In the genomic region with DNA sequence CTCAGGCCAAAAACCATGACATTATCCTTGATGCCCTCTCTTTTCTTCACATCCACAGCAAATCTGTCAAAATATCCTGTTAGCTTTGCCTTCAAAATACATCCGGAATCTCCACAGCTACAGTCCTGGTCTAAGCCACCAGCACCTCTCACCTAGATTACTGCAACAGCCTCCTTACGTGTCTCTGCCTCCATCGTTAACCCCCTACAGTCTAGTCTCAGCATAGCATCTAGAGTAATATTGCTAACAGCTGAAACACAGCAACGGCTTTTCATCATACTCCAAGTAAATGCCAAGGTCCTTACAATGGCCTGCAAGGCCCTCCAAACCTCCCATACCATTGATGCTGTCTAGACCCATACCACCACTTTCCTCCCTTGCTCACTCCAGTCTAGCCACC, we compare ENCODE assay signal across 8 cellular contexts. TPM values are rescaled to one million over a fixed set of nuclear protein-coding genes. Genes with fewer than 3 reads are reported as not detected.
DNase-seq lines count a peak whose midpoint lies in the region; ATAC-seq, FAIRE-seq and TF ChIP-seq lines count a peak whose summit lies in the region.
"Had no signal": no experiment of that assay in that cellular context is flagged by ENCODE, and none has a peak within 500 bp of the region (broad histone marks: within the 10 kb centered on the region; RNA-seq: fewer than 3 reads in every experiment).

No MANE protein-coding gene starts in this region.

- no peak overlapping the region for H4K8ac ChIP-seq in IMR-90 (ENCODE audit: low read depth in 2 of 2, low read length in 2 of 2)

- RAD21 ChIA-PET in GM12878 (lab: Charles Lee; ENCODE audit: unreplicated experiment): interaction anchor here (0.9 kb wide), 1 partner anchor 278 kb away, joined by 3 read pairs; no protein-coding TSS in a partner anchor

- no peak overlapping the region for H3K9ac ChIP-seq in IMR-90 (ENCODE audit: low read depth, low read length)
- H3K9ac ChIP-seq in GM12878 (ENCODE audit: control insufficient read depth, insufficient read depth, low read length): no peak overlapping the region

- peak overlapping the region in 7 of 9 donors; percentile 2 to 81 (median 45) for H3K27ac Mint-ChIP-seq in naive thymus-derived CD4-positive, alpha-beta T cell

- no peak for TF ChIP-seq RAD21 in IMR-90 (IDR thresholded peaks at IDR 0.05; ENCODE audit: low read length)
- no peak for TF ChIP-seq RAD21 in GM12878 (IDR thresholded peaks at IDR 0.05; ENCODE audit: insufficient read depth, low read depth, low read length)

- peaks cover 5% of the 10 kb centered on the region; the same call in 1 of the 2 replicates for H3K9me1 ChIP-seq in IMR-90 (ENCODE audit: insufficient read depth, low read length)

- H3K4ac ChIP-seq in IMR-90 (ENCODE audit: low read depth, low read length): no peak overlapping the region

- no peak for TF ChIP-seq POLR2A in IMR-90 (IDR thresholded peaks at IDR 0.05; ENCODE audit: low read depth, low read length)
- no peak for TF ChIP-seq POLR2A in GM12878 (IDR thresholded peaks at IDR 0.05; ENCODE audit: low read depth, low read length)

- dilution Hi-C loops in IMR-90 (cut with HindIII; ENCODE audit: low sequenced_read_pairs, unreplicated experiment): no loop called here

- H4K20me1 ChIP-seq in IMR-90 (ENCODE audit: insufficient read depth, low read length): peaks cover 23% of the 10 kb centered on the region
- no peaks in the 10 kb centered on the region for H4K20me1 ChIP-seq in GM12878 (ENCODE audit: control insufficient read depth, insufficient read depth)

- SMC1A ChIA-PET in GM12878 (lab: Charles Lee; ENCODE audit: uncharacterized antibody, unreplicated experiment): interaction anchor here (1.8 kb wide), 1 partner anchor 13 kb away, joined by 6 read pairs; no protein-coding TSS in a partner anchor

- H2AFZ ChIP-seq in IMR-90 (replicated peaks; ENCODE audit: low read length, poor library complexity): no peak overlapping the region
- H2AFZ ChIP-seq in GM12878 (ENCODE audit: control insufficient read depth, low read depth, low read length): no peak overlapping the region

- no peak overlapping the region for H2BK120ac ChIP-seq in IMR-90 (ENCODE audit: low read depth, low read length)

- H3K4me3 ChIP-seq in GM12864 (ENCODE audit: low read depth, low read length) (no peak overlapping the region), IMR-90 (ENCODE audit: insufficient read depth, low read depth, low read length) (no peak overlapping the region), GM12878 (no peak overlapping the region)
- H3K4me3 ChIP-seq in naive thymus-derived CD4-positive, alpha-beta T cell (ENCODE audit: low read length): no peak overlapping the region

- intact Hi-C loops in IMR-90 (cut with micrococcal nuclease) (no loop called here), GM12878 (cut with micrococcal nuclease; ENCODE audit: unreplicated experiment) (loop anchor here (10.0 kb wide), 2 partner anchors 128 to 278 kb away; a partner anchor contains a TSS)
- intact Hi-C loops in naive thymus-derived CD4-positive, alpha-beta T cell (cut with micrococcal nuclease): loop anchor here in 1 of 2 donors (10.0 kb wide), 1 partner anchor 1318 kb away; a partner anchor contains a TSS

- no peak overlapping the region for H3K4me2 ChIP-seq in IMR-90 (ENCODE audit: low read depth, low read length)
- H3K4me2 ChIP-seq in GM12878 (ENCODE audit: control insufficient read depth, insufficient read depth): no peak overlapping the region

- no peak overlapping the region for H3K23ac ChIP-seq in IMR-90 (ENCODE audit: low read depth, low read length)

- H3K27ac ChIP-seq in IMR-90 (ENCODE audit: insufficient read depth, low read length) (no peak overlapping the region), GM12878 (ENCODE audit: control insufficient read depth, insufficient read depth) (no peak overlapping the region)
- no peak overlapping the region for H3K27ac ChIP-seq in naive thymus-derived CD4-positive, alpha-beta T cell (ENCODE audit: low read depth, low read length)

- peaks cover 0 to 4% (median 0%) of the 10 kb centered on the region in 11 donors for H3K9me3 Mint-ChIP-seq in naive thymus-derived CD4-positive, alpha-beta T cell

- peaks cover 42% of the 10 kb centered on the region for H3K79me2 ChIP-seq in GM12878 (ENCODE audit: control insufficient read depth, insufficient read depth, low read length)

- no peak overlapping the region for H4K5ac ChIP-seq in IMR-90 (ENCODE audit: low read depth, low read length)

- no peak for FAIRE-seq in GM12878 (lab: Jason Lieb, UNC)

- H3K4me1 ChIP-seq in IMR-90 (ENCODE audit: control insufficient read depth, insufficient read depth, low read length) (no peaks in the 10 kb centered on the region), GM12878 (ENCODE audit: control insufficient read depth, insufficient read depth, low read length) (no peaks in the 10 kb centered on the region)
- peaks cover 11 to 14% of the 10 kb centered on the region in 2 donors for H3K4me1 ChIP-seq in naive thymus-derived CD4-positive, alpha-beta T cell (ENCODE audit: control insufficient read depth in 2 of 2, insufficient read depth in 2 of 2, low read length in 2 of 2)

- no peaks in the 10 kb centered on the region for H3K27me3 ChIP-seq in IMR-90 (ENCODE audit: control insufficient read depth, insufficient read depth, low read length)
- H3K27me3 ChIP-seq in GM12878 (replicated peaks in 1 of 2; ENCODE audit: control insufficient read depth in 2 of 2, insufficient read depth in 2 of 2, low read length in 1 of 2): no peaks in the 10 kb centered on the region
- no peaks in the 10 kb centered on the region for H3K27me3 ChIP-seq in naive thymus-derived CD4-positive, alpha-beta T cell (ENCODE audit: control insufficient read depth in 2 of 2, insufficient read depth in 2 of 2, low read length in 2 of 2)

- POLR2A ChIA-PET in IMR-90 (lab: Charles Lee; ENCODE audit: unreplicated experiment): no interaction called here
- POLR2A ChIA-PET in GM12878 (lab: Charles Lee): interaction anchor here (1.0 to 1.1 kb wide), 2 partner anchors 10 to 128 kb away, joined by 3 to 4 read pairs; a partner anchor contains a TSS
- POLR2A ChIA-PET in naive thymus-derived CD4-positive, alpha-beta T cell (lab: Charles Lee): interaction anchor here (0.6 kb wide), 1 partner anchor 1221 kb away, joined by 4 read pairs; no protein-coding TSS in a partner anchor

- H3K36me3 ChIP-seq in IMR-90 (ENCODE audit: control insufficient read depth, insufficient read depth, low read length): peaks cover 9% of the 10 kb centered on the region
- peaks cover 0 to 3% of the 10 kb centered on the region in 2 experiments; a peak in 1 of 4 replicates for H3K36me3 ChIP-seq in GM12878 (ENCODE audit: control insufficient read depth in 2 of 2, insufficient read depth in 2 of 2, low read length in 1 of 2)
- H3K36me3 ChIP-seq in naive thymus-derived CD4-positive, alpha-beta T cell (ENCODE audit: control insufficient read depth in 2 of 3, insufficient read depth in 3 of 3, low read length in 3 of 3): peaks cover 0 to 11% (median 1%) of the 10 kb centered on the region in 3 experiments

- BruUV-seq in IMR-90 (replicated peaks; lab: Mats Ljungman, UMichigan): no TSS peak
- BruUV-seq in GM12878 (replicated peaks; lab: Mats Ljungman, UMichigan): no TSS peak

- H2AK9ac ChIP-seq in IMR-90 (replicated peaks; ENCODE audit: low read depth, low read length, poor library complexity): no peak overlapping the region

- ATAC-seq in IMR-90 (ENCODE audit: low read depth) (no peak), GM12878 (peak; percentile 14), GM21526 (IDR thresholded peaks at IDR 0.05; ENCODE audit: low FRiP score, unreplicated experiment) (no peak), HG03097 (IDR thresholded peaks at IDR 0.05; ENCODE audit: low FRiP score, unreplicated experiment) (no peak)
- ATAC-seq in naive thymus-derived CD4-positive, alpha-beta T cell: no peak

- H2BK15ac ChIP-seq in IMR-90 (ENCODE audit: low read depth, low read length): no peak overlapping the region

- TF ChIP-seq CTCF in GM12864 (IDR thresholded peaks at IDR 0.05; ENCODE audit: low read depth, low read length, missing control alignments) (peak; percentile 54), IMR-90 (conservative IDR thresholded peaks at IDR 0.05; ENCODE audit: low read depth, low read length) (0 out of 2 replicates have a peak, but pooled peaks have one; percentile 7), GM12878 (IDR thresholded peaks at IDR 0.05 in 2 of 3, conservative IDR thresholded peaks at IDR 0.05 in 1 of 3; ENCODE audit: control insufficient read depth in 2 of 3, extremely low read depth in 1 of 3, insufficient read depth in 1 of 3, low read depth in 3 of 3, low read length in 3 of 3) (peak in 2 of 3 experiments; percentile 28; a peak in 2 of 6 replicates)

- CTCF ChIA-PET in IMR-90 (lab: Yijun Ruan, JAX): interaction anchor here (0.6 kb wide), 1 partner anchor 19 kb away, joined by 3 read pairs; no protein-coding TSS in a partner anchor
- CTCF ChIA-PET in GM12878 (lab: Yijun Ruan, JAX): no interaction called here
- CTCF ChIA-PET in naive thymus-derived CD4-positive, alpha-beta T cell (lab: Charles Lee): interaction anchor here (0.5 kb wide), 1 partner anchor 127 kb away, joined by 3 read pairs; no protein-coding TSS in a partner anchor

- no peak overlapping the region for H2BK20ac ChIP-seq in IMR-90 (ENCODE audit: low read depth, low read length)

- H3K36me3 Mint-ChIP-seq in naive thymus-derived CD4-positive, alpha-beta T cell: peaks cover 5 to 23% (median 17%) of the 10 kb centered on the region in 5 donors

- H3K4me1 Mint-ChIP-seq in naive thymus-derived CD4-positive, alpha-beta T cell: peaks cover 28 to 76% (median 50%) of the 10 kb centered on the region in 7 donors

- no peak overlapping the region for H2AK5ac ChIP-seq in IMR-90 (ENCODE audit: low read depth, low read length)

- peaks cover 35 to 62% of the 10 kb centered on the region in 2 experiments for H3K79me1 ChIP-seq in IMR-90 (ENCODE audit: low read depth in 1 of 2, low read length in 2 of 2)

- in situ Hi-C loops in IMR-90 (cut with MboI; ENCODE audit: low sequenced_read_pairs): no loop called here
- in situ Hi-C loops in GM12878 (cut with MboI): no loop called here

- DNase-seq in GM12864 (ENCODE audit: low read depth): no peak
- DNase-seq in IMR-90: no peak
- no peak for DNase-seq in GM12878 (ENCODE audit: low read depth, low spot score)
- DNase-seq in naive thymus-derived CD4-positive, alpha-beta T cell: no peak
- DNase-seq in activated effector memory CD4-positive, alpha-beta T cell treated with Interleukin-2 at 50 U/mL for 16 hours: no peak
- DNase-seq: GDM1 had no signal

- H4K91ac ChIP-seq in IMR-90 (ENCODE audit: insufficient read depth, low read depth, low read length): no peak overlapping the region

- H3K4me3 Mint-ChIP-seq in naive thymus-derived CD4-positive, alpha-beta T cell: peak overlapping the region in 4 of 10 donors; percentile 2 to 47 (median 24)

- no peak overlapping the region for H3K56ac ChIP-seq in IMR-90 (ENCODE audit: extremely low read depth, insufficient read depth, low read length)

- no peak overlapping the region for H2BK5ac ChIP-seq in IMR-90 (ENCODE audit: low read depth, low read length, poor library complexity, severe bottlenecking)

- no peak for TF ChIP-seq EP300 in GM12878 (IDR thresholded peaks at IDR 0.05; ENCODE audit: borderline replicate concordance in 1 of 2, control insufficient read depth in 1 of 2, low read depth in 2 of 2, low read length in 2 of 2)

- H3K27me3 Mint-ChIP-seq in naive thymus-derived CD4-positive, alpha-beta T cell: peaks cover 0 to 3% (median 0%) of the 10 kb centered on the region in 5 donors

- no peak overlapping the region for H3K18ac ChIP-seq in IMR-90 (ENCODE audit: low read depth, low read length)

- H3K14ac ChIP-seq in IMR-90 (replicated peaks; ENCODE audit: low read depth, low read length): no peak overlapping the region

- 92% methylated on average over 4 of the region's 4 CpGs; no CpG with 5 or more reads in 1 of the 2 experiments for WGBS in IMR-90 (ENCODE audit: extremely low coverage in 2 of 2, insufficient read length in 1 of 2), 2 experiments
- 60% methylated on average over 4 of the region's 4 CpGs for WGBS in GM12878 (ENCODE audit: insufficient coverage, insufficient replicate concordance, low lambda C conversion rate, missing lambda C conversion rate)

- H3K9me3 ChIP-seq in IMR-90 (ENCODE audit: control insufficient read depth, insufficient read depth, low read length) (no peaks in the 10 kb centered on the region), GM12878 (replicated peaks; ENCODE audit: control insufficient read depth, insufficient read depth, low read length) (no peaks in the 10 kb centered on the region)
- H3K9me3 ChIP-seq in naive thymus-derived CD4-positive, alpha-beta T cell (ENCODE audit: control insufficient read depth in 2 of 3, low read length in 3 of 3): no peaks in the 10 kb centered on the region

RNA-seq across cellular contexts. Expression of a gene that starts 4.4 kb away (rescaled TPM):
- total RNA-seq in IMR-90 (2012; rRNA removed) (67.4 and 76.4 TPM in 2 replicates), GM12878 (2014; rRNA removed) (89.7 and 93.1 TPM in 2 replicates), GM12878 (2014; rRNA removed; fragmentation: Illumina TruSeq; extraction: Trizol) (71.5 and 74.2 TPM in 2 replicates), GM12878 (2021) (38.8 and 42.3 TPM in 2 replicates)
- polyA plus RNA-seq in IMR-90 (2012; rRNA removed) (108 and 113 TPM in 2 replicates), GM12878 (2011; rRNA removed) (98.7 and 123 TPM in 2 replicates), GM12878 (2014; fragmentation: Illumina TruSeq; extraction: Trizol) (142 and 147 TPM in 2 replicates), GM12878 (2014; fragmentation: Nextera tagmentation; extraction: Ambion mirVana) (10 to 100 TPM; 22.3 to 37.6 TPM), GM12878 (2014; rRNA removed) (63.5 and 80.0 TPM in 2 replicates), GM12878 (2016; fragmentation: Nextera tagmentation; extraction: Ambion mirVana) (100 to 1,000 TPM in 1 of 2 experiments, 10 to 100 TPM in 1; 98.3 to 102 TPM)
- polyA plus RNA-seq in IMR-90 (2012; cell fraction: cytosol; rRNA removed): 120 and 131 TPM in 2 replicates
- 40.3 and 67.1 TPM in 2 replicates for polyA plus RNA-seq in IMR-90 (2012; cell fraction: nucleus; rRNA removed; ENCODE audit: low replicate concordance)
- total RNA-seq in GM12878 (2013; cell fraction: nucleolus; rRNA removed): 22.4 and 33.5 TPM in 2 replicates
- polyA plus RNA-seq in GM12878 (2011; ENCODE audit: low read depth): 26.7 TPM
- polyA plus RNA-seq in GM12878 (2011; cell fraction: cytosol; rRNA removed): 148 and 185 TPM in 2 replicates
- 71.9 and 73.7 TPM in 2 replicates for polyA plus RNA-seq in GM12878 (2011; cell fraction: nucleus; rRNA removed)
- 35.9 and 42.1 TPM in 2 replicates for polyA plus RNA-seq in GM12878 (2012)
- 105 and 112 TPM in 2 replicates for polyA minus RNA-seq in GM12878 (2011; rRNA and poly(A)+ RNA removed)
- polyA minus RNA-seq in GM12878 (2011; cell fraction: cytosol; rRNA and poly(A)+ RNA removed): 14.8 and 34.3 TPM in 2 replicates
- 21.5 and 25.1 TPM in 2 replicates for polyA minus RNA-seq in GM12878 (2011; cell fraction: nucleus; rRNA and poly(A)+ RNA removed)
- total RNA-seq in naive thymus-derived CD4-positive, alpha-beta T cell: 10 to 100 TPM; 16.8 to 46.3 (median 36.3) TPM
- polyA plus RNA-seq in naive thymus-derived CD4-positive, alpha-beta T cell: 10 to 100 TPM; 40.8 to 61.4 TPM
